ENCODE assay signal across 8 cellular contexts in genomic region chrX:40735318-40736169, GRCh38.
DNase-seq lines count a peak whose midpoint lies in the region; ATAC-seq lines count a peak whose summit lies in the region.

TSS of gene MED14 (minus strand) at chrX:40735542. CDS start at chrX:40735412, 130 bp downstream.

- ATAC-seq in GM19468 (IDR thresholded peaks at IDR 0.05; ENCODE audit: extremely low read depth, unreplicated experiment) = peak; percentile 75

- DNase-seq in COLO829 (ENCODE audit: low spot score) (peak; percentile 56), HS-5 (ENCODE audit: low read depth) (peak; percentile 53), NK-92 (lab: John Stamatoyannopoulos, UW; ENCODE audit: unreplicated experiment) (peak; percentile 75), medulla oblongata (ENCODE audit: extremely low spot score) (peak; percentile 88)
- peak; percentile 97 for DNase-seq in activated CD8-positive, alpha-beta memory T cell treated with anti-CD3 and anti-CD28 coated beads for 24 hours
- DNase-seq in effector CD4-positive, alpha-beta T cell = peak; percentile 95
- DNase-seq in stimulated activated CD8-positive, alpha-beta memory T cell treated with anti-CD3 and anti-CD28 coated beads, Interleukin-12 subunit alpha, Interleukin-12 subunit beta, amount 100 ng/mL, for 1 hour (ENCODE audit: low read depth) = peak; percentile 76

Comparison
In these comparisons a context has a peak if more than half of its experiments do, and no peak if none do; other contexts are left out.
1. Peak in every context shown above with its lines: DNase-seq and ATAC-seq.